Comparison of ENCODE assay signal across 14 cellular contexts in the genomic region with DNA sequence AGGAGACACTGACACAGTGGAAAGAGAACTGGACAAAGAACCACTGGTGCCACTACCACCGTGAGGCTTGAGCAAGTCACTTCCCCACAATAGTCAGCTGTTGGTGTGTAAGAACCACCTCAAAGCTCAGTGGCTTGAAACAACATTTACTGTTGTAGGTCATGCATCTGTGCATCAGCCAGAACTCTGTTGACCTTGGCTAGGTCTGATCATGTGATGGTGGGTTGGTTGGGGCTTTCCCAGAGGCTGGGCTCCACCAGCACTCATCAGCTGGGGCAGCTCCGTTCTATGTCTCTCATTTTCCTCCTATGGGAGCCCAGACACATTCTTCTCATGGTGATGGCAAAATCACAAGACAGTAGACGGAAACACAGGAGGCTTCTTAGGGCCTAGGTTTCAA. TPM values are rescaled to one million over a fixed set of nuclear protein-coding genes. Genes with fewer than 3 reads are reported as not detected.
DNase-seq lines count a peak whose midpoint lies in the region; ATAC-seq and TF ChIP-seq lines count a peak whose summit lies in the region.
"Had no signal": no experiment of that assay in that cellular context is flagged by ENCODE, and none has a peak within 500 bp of the region (broad histone marks: within the 10 kb centered on the region; RNA-seq: fewer than 3 reads in every experiment).

No MANE protein-coding gene starts in this region.

- intact Hi-C loops in activated CD4-positive, alpha-beta T cell treated with anti-CD3 and anti-CD28 coated beads for 36 hours (cut with DNase I, micrococcal nuclease): no loop called here

- no peaks in the 10 kb centered on the region for H3K4me1 Mint-ChIP-seq in activated CD4-positive, alpha-beta T cell treated with anti-CD3 and anti-CD28 coated beads for 36 hours
- peaks cover 7% of the 10 kb centered on the region for H3K4me1 Mint-ChIP-seq in WTC11
- peaks cover 7% of the 10 kb centered on the region for H3K4me1 Mint-ChIP-seq in stimulated activated memory B cell treated with anti-CD40 and anti-IgM and Interleukin-4, amounts not matched to agents 10 μg/mL and 1 μg/mL and 100 μg/mL, for 72 hours
- H3K4me1 Mint-ChIP-seq in chondrocyte (ENCODE audit: low read depth): no peaks in the 10 kb centered on the region

- POLR2A ChIA-PET in activated CD4-positive, alpha-beta T cell treated with anti-CD3 and anti-CD28 coated beads for 36 hours (lab: Charles Lee): no interaction called here
- POLR2A ChIA-PET in WTC11 (lab: Charles Lee): no interaction called here

- peak; percentile 36 for ATAC-seq in activated CD4-positive, alpha-beta T cell treated with anti-CD3 and anti-CD28 coated beads for 36 hours
- peak; percentile 71 for ATAC-seq in GM21723 (IDR thresholded peaks at IDR 0.05; ENCODE audit: unreplicated experiment)
- no peak for ATAC-seq in WTC11
- peak; percentile 95 for ATAC-seq in stimulated activated memory B cell treated with anti-CD40 and anti-IgM and Interleukin-4, amounts not matched to agents 10 μg/mL and 1 μg/mL and 100 μg/mL, for 72 hours
- no peak for ATAC-seq in HG03571 (IDR thresholded peaks at IDR 0.05; ENCODE audit: unreplicated experiment)

- H3K4me3 Mint-ChIP-seq in activated CD4-positive, alpha-beta T cell treated with anti-CD3 and anti-CD28 coated beads for 36 hours: no peak overlapping the region
- H3K4me3 Mint-ChIP-seq in WTC11 (no peak overlapping the region), chondrocyte (ENCODE audit: unreplicated experiment) (no peak overlapping the region)
- H3K4me3 Mint-ChIP-seq in stimulated activated memory B cell treated with anti-CD40 and anti-IgM and Interleukin-4, amounts not matched to agents 10 μg/mL and 1 μg/mL and 100 μg/mL, for 72 hours: no peak overlapping the region
- H3K4me3 Mint-ChIP-seq: HFFc6 had no signal

- peaks cover 2% of the 10 kb centered on the region for H3K36me3 Mint-ChIP-seq in activated CD4-positive, alpha-beta T cell treated with anti-CD3 and anti-CD28 coated beads for 36 hours (ENCODE audit: low read depth)
- H3K36me3 Mint-ChIP-seq in WTC11 (no peaks in the 10 kb centered on the region; the same call in 1 of the 2 replicates), chondrocyte (ENCODE audit: low read depth) (peaks cover 4% of the 10 kb centered on the region)
- H3K36me3 Mint-ChIP-seq in stimulated activated memory B cell treated with anti-CD40 and anti-IgM and Interleukin-4, amounts not matched to agents 10 μg/mL and 1 μg/mL and 100 μg/mL, for 72 hours: peaks cover 6% of the 10 kb centered on the region

- no peak overlapping the region for H3K27ac Mint-ChIP-seq in activated CD4-positive, alpha-beta T cell treated with anti-CD3 and anti-CD28 coated beads for 36 hours
- H3K27ac Mint-ChIP-seq in WTC11 (no peak overlapping the region), chondrocyte (ENCODE audit: unreplicated experiment) (no peak overlapping the region)
- no peak overlapping the region for H3K27ac Mint-ChIP-seq in stimulated activated memory B cell treated with anti-CD40 and anti-IgM and Interleukin-4, amounts not matched to agents 10 μg/mL and 1 μg/mL and 100 μg/mL, for 72 hours
- H3K27ac Mint-ChIP-seq: HFFc6 had no signal

- no peak for DNase-seq in activated CD4-positive, alpha-beta T cell treated with anti-CD3 and anti-CD28 coated beads for 36 hours
- DNase-seq in activated CD4-positive, alpha-beta T cell treated with anti-CD3 and anti-CD28 coated beads, Interleukin-2, amount 50 U/mL, for 1 hour: no peak
- DNase-seq in WTC11 (ENCODE audit: low spot score) (no peak), chondrocyte (ENCODE audit: low spot score) (no peak)
- no peak for DNase-seq in activated CD4-positive, alpha-beta T cell treated with anti-CD3 and anti-CD28 coated beads, Interleukin-2, amount 50 U/mL, for 4 hours
- DNase-seq: 8988T, dermis blood vessel endothelial cell, HFFc6, NCI-H2171 treated with DMSO at 0.1 percent for 48 hours, NCI-H69, SHP77 had no signal

- TF ChIP-seq CTCF in WTC11 (IDR thresholded peaks at IDR 0.05) (no peak), chondrocyte (IDR thresholded peaks at IDR 0.05) (no peak)

- H3K27me3 Mint-ChIP-seq in activated CD4-positive, alpha-beta T cell treated with anti-CD3 and anti-CD28 coated beads for 36 hours: no peaks in the 10 kb centered on the region
- peaks cover 3% of the 10 kb centered on the region for H3K27me3 Mint-ChIP-seq in WTC11 (ENCODE audit: low read depth)
- peaks cover 14% of the 10 kb centered on the region for H3K27me3 Mint-ChIP-seq in stimulated activated memory B cell treated with anti-CD40 and anti-IgM and Interleukin-4, amounts not matched to agents 10 μg/mL and 1 μg/mL and 100 μg/mL, for 72 hours
- no peaks in the 10 kb centered on the region for H3K27me3 Mint-ChIP-seq in chondrocyte (ENCODE audit: low read depth)

- CTCF ChIA-PET in activated CD4-positive, alpha-beta T cell treated with anti-CD3 and anti-CD28 coated beads for 36 hours (lab: Charles Lee): no interaction called here
- CTCF ChIA-PET in WTC11 (lab: Charles Lee): no interaction called here

- peaks cover 2% of the 10 kb centered on the region for H3K9me3 Mint-ChIP-seq in activated CD4-positive, alpha-beta T cell treated with anti-CD3 and anti-CD28 coated beads for 36 hours (ENCODE audit: low read depth)
- H3K9me3 Mint-ChIP-seq in WTC11 (peaks cover 17% of the 10 kb centered on the region; the same call in 1 of the 2 replicates), chondrocyte (ENCODE audit: low read depth) (peaks cover 20% of the 10 kb centered on the region)
- H3K9me3 Mint-ChIP-seq in stimulated activated memory B cell treated with anti-CD40 and anti-IgM and Interleukin-4, amounts not matched to agents 10 μg/mL and 1 μg/mL and 100 μg/mL, for 72 hours: peaks cover 3% of the 10 kb centered on the region

TF ChIP-seq in WTC11, 78 proteins besides CTCF, POLR2A, EP300 and RAD21:
- no peak for TF ChIP-seq GABPB1 (CRISPR knock-in tag; IDR thresholded peaks at IDR 0.05)
- TF ChIP-seq, protein P1, sequence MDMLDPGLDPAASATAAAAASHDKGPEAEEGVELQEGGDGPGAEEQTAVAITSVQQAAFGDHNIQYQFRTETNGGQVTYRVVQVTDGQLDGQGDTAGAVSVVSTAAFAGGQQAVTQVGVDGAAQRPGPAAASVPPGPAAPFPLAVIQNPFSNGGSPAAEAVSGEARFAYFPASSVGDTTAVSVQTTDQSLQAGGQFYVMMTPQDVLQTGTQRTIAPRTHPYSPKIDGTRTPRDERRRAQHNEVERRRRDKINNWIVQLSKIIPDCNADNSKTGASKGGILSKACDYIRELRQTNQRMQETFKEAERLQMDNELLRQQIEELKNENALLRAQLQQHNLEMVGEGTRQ (CRISPR knock-in tag; IDR thresholded peaks at IDR 0.05): peak; percentile 19; the same call in 1 of the 2 replicates

RNA-seq across cellular contexts. Expression of a gene that starts 42.8 kb away (rescaled TPM):
- total RNA-seq in activated CD4-positive, alpha-beta T cell treated with anti-CD3 and anti-CD28 coated beads for 36 hours: 100 to 1,000 TPM; 143 to 178 TPM
- total RNA-seq in WTC11 (2021) (97.3 to 113 TPM (median 107 TPM) in 3 replicates), chondrocyte (99.4 to 117 TPM (median 110 TPM) in 3 replicates)

Comparison
In these comparisons a context has a peak if more than half of its experiments do, and no peak if none do; other contexts are left out.
1. ATAC-seq: peak in activated CD4-positive, alpha-beta T cell treated with anti-CD3 and anti-CD28 coated beads for 36 hours (single experiment), GM21723 (single experiment) and stimulated activated memory B cell treated with anti-CD40 and anti-IgM and Interleukin-4, amounts not matched to agents 10 μg/mL and 1 μg/mL and 100 μg/mL, for 72 hours (single experiment); none in WTC11 (single experiment) and HG03571 (single experiment).